In the genomic region with DNA sequence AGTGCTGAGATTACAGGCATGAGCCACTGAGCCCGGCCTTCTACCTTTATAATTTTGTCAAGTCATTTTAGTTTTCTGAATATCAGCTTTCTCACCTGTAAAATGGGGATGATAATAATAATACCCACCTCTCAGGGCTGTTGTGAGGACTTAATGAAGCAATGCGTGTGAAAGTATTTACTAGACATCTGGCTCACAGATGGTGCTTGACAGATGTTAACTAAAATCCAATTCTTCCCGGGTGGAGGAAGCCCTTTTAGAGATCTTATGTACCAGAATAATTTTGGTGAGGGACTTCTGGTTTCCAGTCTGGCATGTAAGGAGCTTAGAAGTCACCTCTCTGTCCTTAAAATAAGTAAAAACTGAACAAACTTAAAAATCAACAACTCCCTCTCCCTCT, we compare ENCODE assay signal across 18 cellular contexts.
"Had no signal": no experiment of that assay in that cellular context is flagged by ENCODE, and none has a peak within 500 bp of the region (broad histone marks: within the 10 kb centered on the region; RNA-seq: fewer than 3 reads in every experiment).

No MANE protein-coding gene starts in this region.

- ATAC-seq: esophagus mucosa; foreskin keratinocyte; left cardiac atrium; lower lobe of right lung; natural killer cell; stimulated activated naive B cell treated with anti-CD40 and anti-IgM and Interleukin-4, amounts not matched to agents 10 μg/mL and 1 μg/mL and 100 μg/mL, for 72 hours; stimulated activated naive CD8-positive, alpha-beta T cell treated with anti-CD3 and anti-CD28 coated beads, Interleukin-15, amount 100 ng/mL, for 72 hours; upper lobe of right lung had no signal

- DNase-seq: effector CD4-positive, alpha-beta T cell; foreskin keratinocyte; immature natural killer cell; left cardiac atrium; left ventricle myocardium inferior; lower lobe of right lung; natural killer cell; sigmoid colon; stimulated activated CD4-positive, alpha-beta T cell treated with anti-CD3 and anti-CD28 coated beads, Interleukin-2, amount 100 ng/mL, for 24 hours; stimulated activated CD4-positive, alpha-beta T cell treated with anti-CD3 and anti-CD28 coated beads, Interleukin-4, amount 100 ng/mL, for 4 hours; stimulated activated naive B cell treated with anti-CD40 and anti-IgM and Interleukin-4, amounts not matched to agents 10 μg/mL and 1 μg/mL and 100 μg/mL, for 72 hours; stimulated activated naive CD8-positive, alpha-beta T cell treated with anti-CD3 and anti-CD28 coated beads, Interleukin-15, amount 100 ng/mL, for 72 hours; testis; upper lobe of right lung had no signal

- H3K4me3 ChIP-seq: left ventricle myocardium inferior, lower lobe of right lung, sigmoid colon, skin epidermis, tibial nerve, upper lobe of right lung, vagina had no signal
